In the genomic region with DNA sequence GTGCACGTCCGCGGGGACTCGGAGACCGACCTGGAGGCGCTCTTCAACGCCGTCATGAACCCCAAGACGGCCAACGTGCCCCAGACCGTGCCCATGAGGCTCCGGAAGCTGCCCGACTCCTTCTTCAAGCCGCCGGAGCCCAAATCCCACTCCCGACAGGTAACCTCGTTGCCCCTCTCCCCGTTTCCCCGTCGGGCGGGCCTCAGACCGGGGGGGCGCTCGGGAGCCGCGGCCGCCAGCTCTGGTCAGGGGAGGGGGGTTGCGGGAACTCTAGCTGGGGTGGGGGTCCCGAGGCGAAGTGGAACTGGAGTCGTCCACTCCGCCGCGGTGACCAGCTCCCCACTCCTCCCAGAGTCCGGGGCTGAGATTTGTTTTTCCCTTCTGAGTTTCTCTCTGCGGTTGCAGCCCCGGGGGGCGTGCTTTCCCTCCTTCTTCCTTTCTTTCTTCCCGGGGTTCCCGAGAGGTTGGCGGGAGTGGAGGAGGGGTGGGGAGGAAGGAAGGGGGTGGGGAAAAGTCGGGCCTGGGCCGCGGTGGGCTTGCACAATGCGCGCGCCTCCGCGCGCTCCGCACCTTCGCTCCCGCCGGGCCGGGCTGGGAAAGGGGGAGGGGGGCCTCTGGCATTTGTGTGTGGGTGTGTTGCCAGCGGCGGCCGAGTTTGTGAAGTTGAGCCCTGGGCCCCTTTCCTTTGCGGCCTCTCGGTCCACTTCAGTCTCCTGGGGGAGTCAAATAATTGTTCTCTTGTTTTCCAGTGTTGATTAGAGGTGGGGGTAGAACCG, we compare ENCODE assay signal across 8 cellular contexts. TPM values are rescaled to one million over a fixed set of nuclear protein-coding genes. Genes with fewer than 3 reads are reported as not detected.
DNase-seq lines count a peak whose midpoint lies in the region; ATAC-seq lines count a peak whose summit lies in the region.

No MANE protein-coding gene starts in this region.

- peaks cover 12% of the 10 kb centered on the region for H3K4me1 ChIP-seq in CD4-positive, alpha-beta memory T cell (ENCODE audit: insufficient read depth, low read length)

- H3K27me3 ChIP-seq in CD4-positive, alpha-beta memory T cell (ENCODE audit: insufficient read depth, low read length), result peaks cover 11% of the 10 kb centered on the region

- intact Hi-C loops in CD4-positive, alpha-beta memory T cell (cut with micrococcal nuclease), result loop anchor here (2.0 kb wide), 1 partner anchor 196 kb away; a partner anchor contains a TSS

- peak overlapping the region; percentile 75 to 93 (median 86) for H3K4me3 Mint-ChIP-seq in CD4-positive, alpha-beta memory T cell
- peak overlapping the region; percentile 70 for H3K4me3 Mint-ChIP-seq in natural killer cell treated with Interleukin-12 subunit alpha and Interleukin-12 subunit beta and Interleukin-15 and Interleukin-18, amount 100 ng/mL, for 72 hours

- H3K27me3 Mint-ChIP-seq in CD4-positive, alpha-beta memory T cell, result peaks cover 27 to 30% of the 10 kb centered on the region in 2 donors
- H3K27me3 Mint-ChIP-seq in natural killer cell treated with Interleukin-12 subunit alpha and Interleukin-12 subunit beta and Interleukin-15 and Interleukin-18, amount 100 ng/mL, for 72 hours, result peaks cover 23 to 59% of the 10 kb centered on the region in 2 donors

- peaks cover 5 to 12% (median 8%) of the 10 kb centered on the region in 4 donors for H3K4me1 Mint-ChIP-seq in CD4-positive, alpha-beta memory T cell
- H3K4me1 Mint-ChIP-seq in natural killer cell treated with Interleukin-12 subunit alpha and Interleukin-12 subunit beta and Interleukin-15 and Interleukin-18, amount 100 ng/mL, for 72 hours (ENCODE audit: low read depth in 2 of 2), result peaks cover 6 to 7% of the 10 kb centered on the region in 2 donors

- H3K9me3 Mint-ChIP-seq in CD4-positive, alpha-beta memory T cell, result peaks cover 0 to 2% (median 0%) of the 10 kb centered on the region in 8 donors
- H3K9me3 Mint-ChIP-seq in natural killer cell treated with Interleukin-12 subunit alpha and Interleukin-12 subunit beta and Interleukin-15 and Interleukin-18, amount 100 ng/mL, for 72 hours, result no peaks in the 10 kb centered on the region

- no peak overlapping the region for H3K27ac ChIP-seq in CD4-positive, alpha-beta memory T cell (ENCODE audit: low read depth, low read length)

- peaks cover 0 to 7% of the 10 kb centered on the region in 2 donors for H3K36me3 Mint-ChIP-seq in CD4-positive, alpha-beta memory T cell
- peaks cover 6% of the 10 kb centered on the region for H3K36me3 Mint-ChIP-seq in natural killer cell treated with Interleukin-12 subunit alpha and Interleukin-12 subunit beta and Interleukin-15 and Interleukin-18, amount 100 ng/mL, for 72 hours

- CTCF ChIA-PET in CD4-positive, alpha-beta memory T cell (lab: Charles Lee; ENCODE audit: partially characterized antibody), result no interaction called here

- peak overlapping the region in 1 of 7 donors; percentile 78 for H3K27ac Mint-ChIP-seq in CD4-positive, alpha-beta memory T cell
- H3K27ac Mint-ChIP-seq in natural killer cell treated with Interleukin-12 subunit alpha and Interleukin-12 subunit beta and Interleukin-15 and Interleukin-18, amount 100 ng/mL, for 72 hours, result no peak overlapping the region

- H3K9me3 ChIP-seq in CD4-positive, alpha-beta memory T cell (ENCODE audit: control insufficient read depth in 1 of 2, low read length in 2 of 2), result no peaks in the 10 kb centered on the region

- peak overlapping the region in 1 of 2 donors; percentile 55 for H3K4me3 ChIP-seq in CD4-positive, alpha-beta memory T cell (ENCODE audit: low read length in 2 of 2)

- no peak for ATAC-seq in natural killer cell treated with Interleukin-12 subunit alpha and Interleukin-12 subunit beta and Interleukin-15 and Interleukin-18, amount 100 ng/mL, for 72 hours
- ATAC-seq in HG03196 (IDR thresholded peaks at IDR 0.05; ENCODE audit: unreplicated experiment), result no peak

- POLR2A ChIA-PET in CD4-positive, alpha-beta memory T cell (lab: Charles Lee; ENCODE audit: partially characterized antibody), result no interaction called here

- DNase-seq in CD4-positive, alpha-beta memory T cell, result peak in 4 of 5 donors; percentile 10 to 24 (median 16)
- DNase-seq in HK-2 (ENCODE audit: unreplicated experiment), result peak; percentile 70
- peak; percentile 2 for DNase-seq in activated T-helper 9 cell treated with anti-CD3 and anti-CD28 coated beads, Interleukin-2, amount 50 U/mL, for 16 hours (ENCODE audit: low read depth)
- peak; percentile 52 for DNase-seq in foreskin melanocyte
- DNase-seq in natural killer cell treated with Interleukin-12 subunit alpha and Interleukin-12 subunit beta and Interleukin-15 and Interleukin-18, amount 100 ng/mL, for 72 hours (ENCODE audit: low spot score), result no peak
- DNase-seq in KBM-7, result no peak
- DNase-seq in effector CD8-positive, alpha-beta T cell (lab: John Stamatoyannopoulos, UW), result no peak

- in situ Hi-C loops in KBM-7 (cut with MboI; ENCODE audit: low pct_unique_long_range_greater_than_20kb, low sequenced_read_pairs), result no loop called here

- no peaks in the 10 kb centered on the region for H3K36me3 ChIP-seq in CD4-positive, alpha-beta memory T cell (ENCODE audit: insufficient read depth, low read length)

RNA-seq across cellular contexts. Expression of a gene that starts 1.0 kb away (rescaled TPM):
- total RNA-seq in CD4-positive, alpha-beta memory T cell, result under 1 TPM; 0.44 to 0.75 TPM
- polyA plus RNA-seq in CD4-positive, alpha-beta memory T cell, result not detected
- under 1 TPM in 1 of 2 donors, not detected in 1; 0.56 TPM for total RNA-seq in natural killer cell treated with Interleukin-12 subunit alpha and Interleukin-12 subunit beta and Interleukin-15 and Interleukin-18, amount 100 ng/mL, for 72 hours

Comparison
In these comparisons a context has a peak if more than half of its experiments do, and no peak if none do; other contexts are left out.
1. DNase-seq: peak in CD4-positive, alpha-beta memory T cell (4 of 5), HK-2 (single experiment), activated T-helper 9 cell treated with anti-CD3 and anti-CD28 coated beads, Interleukin-2, amount 50 U/mL, for 16 hours (single experiment) and foreskin melanocyte (single experiment); none in natural killer cell treated with Interleukin-12 subunit alpha and Interleukin-12 subunit beta and Interleukin-15 and Interleukin-18, amount 100 ng/mL, for 72 hours (single experiment), KBM-7 (single experiment) and effector CD8-positive, alpha-beta T cell (single experiment).